ENCODE assay signal across 8 cellular contexts in genomic region chr19:1568320-1569019, GRCh38. TPM values are rescaled to one million over a fixed set of nuclear protein-coding genes. Genes with fewer than 3 reads are reported as not detected.
DNase-seq lines count a peak whose midpoint lies in the region; ATAC-seq and TF ChIP-seq lines count a peak whose summit lies in the region.

TSS of gene MEX3D (minus strand) at chr19:1568325. CDS start at chr19:1568058, 267 bp downstream.

- ATAC-seq in GM18868 (IDR thresholded peaks at IDR 0.05; ENCODE audit: unreplicated experiment) (peak; percentile 70), left ventricle myocardium superior (peak; percentile 84), upper lobe of right lung (peak; percentile 87)

- H3K27ac Mint-ChIP-seq in T-helper 1 cell treated with Interleukin-12 subunit alpha and Interleukin-12 subunit beta and Interleukin-4 antibody, amounts not matched to agents 30 μg/mL and 1 μg/mL, for 36 hours: no peak within 1 kb of the TSS

- peak within 1 kb of the TSS; percentile 36; the same call in 1 of the 2 replicates for H3K4me2 ChIP-seq in KMS-11

- no peaks in the 10 kb centered on the region for H3K36me3 Mint-ChIP-seq in T-helper 1 cell treated with Interleukin-12 subunit alpha and Interleukin-12 subunit beta and Interleukin-4 antibody, amounts not matched to agents 30 μg/mL and 1 μg/mL, for 36 hours (ENCODE audit: low read depth)

- no peaks in the 10 kb centered on the region for H4K20me1 ChIP-seq in KMS-11 (ENCODE audit: insufficient read depth)

- peak within 1 kb of the TSS; percentile 25 for H3K4me3 Mint-ChIP-seq in T-helper 1 cell treated with Interleukin-12 subunit alpha and Interleukin-12 subunit beta and Interleukin-4 antibody, amounts not matched to agents 30 μg/mL and 1 μg/mL, for 36 hours

- H2AFZ ChIP-seq in KMS-11 (ENCODE audit: low read depth): peak within 1 kb of the TSS; percentile 64; the same call in 1 of the 2 replicates

- H3K27ac ChIP-seq in KMS-11 (no peak within 1 kb of the TSS), upper lobe of right lung (peak within 1 kb of the TSS; percentile 78)

- no peak within 1 kb of the TSS for H3K9ac ChIP-seq in KMS-11

- peaks cover 15% of the 10 kb centered on the region for H3K4me1 ChIP-seq in KMS-11 (ENCODE audit: low read depth, poor library complexity, severe bottlenecking)
- peaks cover 4% of the 10 kb centered on the region for H3K4me1 ChIP-seq in upper lobe of right lung

- H3K79me2 ChIP-seq in KMS-11 (ENCODE audit: insufficient read depth, low read depth): no peaks in the 10 kb centered on the region

- no peaks in the 10 kb centered on the region for H3K36me3 ChIP-seq in KMS-11 (ENCODE audit: insufficient read depth)
- no peaks in the 10 kb centered on the region for H3K36me3 ChIP-seq in upper lobe of right lung

- H3K27me3 ChIP-seq in KMS-11 (ENCODE audit: insufficient read depth, low read depth) (peaks cover 26% of the 10 kb centered on the region), upper lobe of right lung (no peaks in the 10 kb centered on the region)

- TF ChIP-seq CTCF in KMS-11 (conservative IDR thresholded peaks at IDR 0.05; ENCODE audit: low read depth, low read length) (no peak), upper lobe of right lung (IDR thresholded peaks at IDR 0.05) (no peak)

- H3K9me3 ChIP-seq in upper lobe of right lung: no peaks in the 10 kb centered on the region

- no peaks in the 10 kb centered on the region for H3K9me3 Mint-ChIP-seq in T-helper 1 cell treated with Interleukin-12 subunit alpha and Interleukin-12 subunit beta and Interleukin-4 antibody, amounts not matched to agents 30 μg/mL and 1 μg/mL, for 36 hours

- H3K27me3 Mint-ChIP-seq in T-helper 1 cell treated with Interleukin-12 subunit alpha and Interleukin-12 subunit beta and Interleukin-4 antibody, amounts not matched to agents 30 μg/mL and 1 μg/mL, for 36 hours (ENCODE audit: low read depth): peaks cover 16% of the 10 kb centered on the region

- no peak within 1 kb of the TSS for H3K4me3 ChIP-seq in KMS-11 (IDR thresholded peaks at IDR 0.05; ENCODE audit: insufficient read depth, low read depth, low read length)
- H3K4me3 ChIP-seq in upper lobe of right lung: peak within 1 kb of the TSS; percentile 65

- peak; percentile 95 for DNase-seq in 8988T
- peak; percentile 30 for DNase-seq in amniotic stem cell (lab: John Stamatoyannopoulos, UW)
- peak; percentile 91 for DNase-seq in left ventricle myocardium superior
- DNase-seq in pulmonary artery endothelial cell (ENCODE audit: low read depth, low spot score): no peak
- peak; percentile 89 for DNase-seq in upper lobe of right lung

- H3K4me1 Mint-ChIP-seq in T-helper 1 cell treated with Interleukin-12 subunit alpha and Interleukin-12 subunit beta and Interleukin-4 antibody, amounts not matched to agents 30 μg/mL and 1 μg/mL, for 36 hours (ENCODE audit: low read depth): peaks cover 1% of the 10 kb centered on the region

- intact Hi-C loops in left ventricle myocardium superior (cut with micrococcal nuclease): no loop called here
- intact Hi-C loops in upper lobe of right lung (cut with DNase I): no loop called here

RNA-seq across cellular contexts. Expression of gene MEX3D, which starts in this region (rescaled TPM):
- total RNA-seq in left ventricle myocardium superior (8.0 TPM), pulmonary artery endothelial cell (90.1 and 97.9 TPM in 2 replicates), upper lobe of right lung (25.3 TPM)
